8 cellular contexts compared by ENCODE assay signal in the genomic region with DNA sequence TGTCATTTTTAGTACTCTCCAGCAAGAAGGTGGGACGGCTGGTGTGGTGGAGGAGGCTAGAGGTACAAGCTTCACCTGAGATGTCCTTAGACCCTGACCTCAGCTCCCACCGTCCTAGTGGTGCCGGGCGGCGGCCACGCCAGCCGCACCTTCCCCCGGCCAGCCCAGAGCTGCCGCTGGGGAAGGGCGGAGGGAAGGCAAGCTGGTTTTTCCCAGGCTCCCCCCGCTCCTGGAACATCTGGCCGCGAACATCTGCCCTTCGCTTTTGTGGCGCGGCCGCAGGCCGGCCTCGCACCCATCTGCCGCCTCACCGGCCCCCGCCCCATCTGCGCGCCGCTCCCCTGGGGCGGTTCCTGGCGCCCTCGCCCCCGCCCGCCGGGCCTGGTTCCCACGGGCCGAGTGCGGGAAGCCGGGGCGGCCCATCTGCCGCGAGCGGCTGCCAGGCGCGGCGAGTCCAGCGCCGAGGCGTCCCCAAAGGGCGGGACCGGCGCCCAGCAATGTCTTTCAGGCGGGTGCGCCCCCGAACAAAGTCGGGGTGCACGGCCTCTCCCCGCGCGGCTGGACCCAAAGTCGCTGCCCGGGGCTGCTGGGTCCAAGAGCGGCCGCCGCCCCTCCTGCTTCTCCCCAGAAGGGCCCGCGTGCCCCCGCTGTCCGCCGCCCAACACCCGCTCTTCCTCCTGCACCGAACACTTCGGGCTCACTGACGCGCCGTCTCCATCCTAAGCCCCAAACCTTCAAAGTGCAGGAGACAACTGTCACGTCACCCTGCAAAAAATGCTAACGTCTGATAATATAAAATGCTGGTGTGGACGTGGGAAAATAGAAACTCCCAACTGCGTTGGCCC. TPM values are rescaled to one million over a fixed set of nuclear protein-coding genes. Genes with fewer than 3 reads are reported as not detected.
DNase-seq lines count a peak whose midpoint lies in the region; ATAC-seq and TF ChIP-seq lines count a peak whose summit lies in the region.

No MANE protein-coding gene starts in this region.

- peak overlapping the region; percentile 34 for H3K4me2 ChIP-seq in SU-DHL-6 (ENCODE audit: low read depth, low read length, poor library complexity, severe bottlenecking)
- peak overlapping the region; percentile 89 for H3K4me2 ChIP-seq in osteoblast (ENCODE audit: insufficient read depth, low read length)

- no peak overlapping the region for H3K9ac ChIP-seq in SU-DHL-6 (ENCODE audit: low read length)

- H4K20me1 ChIP-seq in SU-DHL-6 (ENCODE audit: low read depth, low read length): no peaks in the 10 kb centered on the region
- no peaks in the 10 kb centered on the region for H4K20me1 ChIP-seq in osteoblast (ENCODE audit: insufficient read depth, low read length)

- H3K9me2 ChIP-seq in SU-DHL-6 (replicated peaks; ENCODE audit: insufficient read depth, low read length): no peaks in the 10 kb centered on the region

- no peaks in the 10 kb centered on the region for H3K9me3 ChIP-seq in SU-DHL-6 (ENCODE audit: insufficient read depth, low read length)
- no peaks in the 10 kb centered on the region for H3K9me3 ChIP-seq in osteoblast (ENCODE audit: low read depth, low read length)

- ATAC-seq in activated CD4-positive, CD25-positive, alpha-beta regulatory T cell treated with anti-CD3 and anti-CD28 coated beads, Interleukin-2, amount 50 U/mL, for 24 hours: peak; percentile 48 to 58
- ATAC-seq in HG02884 (IDR thresholded peaks at IDR 0.05; ENCODE audit: unreplicated experiment) (no peak), HG02678 (IDR thresholded peaks at IDR 0.05; ENCODE audit: unreplicated experiment) (no peak)

- H3F3A ChIP-seq in SU-DHL-6 (ENCODE audit: insufficient read depth): no peaks in the 10 kb centered on the region

- H3K79me2 ChIP-seq in SU-DHL-6 (ENCODE audit: insufficient read depth, low read length) (no peaks in the 10 kb centered on the region), osteoblast (ENCODE audit: insufficient read depth, low read length) (no peaks in the 10 kb centered on the region)

- peaks cover 15% of the 10 kb centered on the region for H3K4me1 ChIP-seq in osteoblast (ENCODE audit: insufficient read depth, low read length)

- DNase-seq in activated CD4-positive, CD25-positive, alpha-beta regulatory T cell treated with anti-CD3 and anti-CD28 coated beads, Interleukin-2, amount 50 U/mL, for 72 hours: no peak
- DNase-seq in fibroblast of pulmonary artery (ENCODE audit: low read depth) (peak; percentile 49), osteoblast (ENCODE audit: insufficient read length, low spot score, missing footprints) (peak; percentile 94), AML-193 (lab: John Stamatoyannopoulos, UW) (no peak)

- H3K4me3 ChIP-seq in SU-DHL-6 (ENCODE audit: insufficient read depth, low read length, poor library complexity, severe bottlenecking) (no peak overlapping the region), fibroblast of pulmonary artery (replicated peaks; ENCODE audit: low read depth, low read length) (peak overlapping the region; percentile 45), osteoblast (ENCODE audit: insufficient read depth, low read length) (peak overlapping the region; percentile 74)

- H3K36me3 ChIP-seq in SU-DHL-6 (ENCODE audit: low read length) (no peaks in the 10 kb centered on the region), osteoblast (ENCODE audit: insufficient read depth, low read length) (no peaks in the 10 kb centered on the region)

- H2AFZ ChIP-seq in SU-DHL-6 (ENCODE audit: low read depth, low read length, severe bottlenecking): no peak overlapping the region
- peak overlapping the region; percentile 74 for H2AFZ ChIP-seq in osteoblast (ENCODE audit: low read length)

- no peak overlapping the region for H3K27ac ChIP-seq in SU-DHL-6 (ENCODE audit: low read depth, low read length)
- peak overlapping the region; percentile 37 for H3K27ac ChIP-seq in osteoblast (ENCODE audit: low read depth, low read length)

- H3K27me3 ChIP-seq in SU-DHL-6 (ENCODE audit: low read length): no peaks in the 10 kb centered on the region
- H3K27me3 ChIP-seq in osteoblast (ENCODE audit: insufficient read depth, low read length): no peaks in the 10 kb centered on the region

- TF ChIP-seq CTCF in SU-DHL-6 (IDR thresholded peaks at IDR 0.05; ENCODE audit: insufficient read depth, low read length, poor library complexity, severe bottlenecking) (no peak), fibroblast of pulmonary artery (IDR thresholded peaks at IDR 0.05; ENCODE audit: low read length, missing control alignments) (no peak), osteoblast (IDR thresholded peaks at IDR 0.05; ENCODE audit: extremely low read depth, low read depth, low read length) (no peak)

RNA-seq across cellular contexts. Expression of gene ID1, which starts 17.3 kb away (rescaled TPM):
- 56.3 and 82.5 TPM in 2 replicates for total RNA-seq in osteoblast

RNA-seq across cellular contexts. Expression of gene COX4I2, which starts 49.9 kb away (rescaled TPM):
- not detected in 2 replicates for total RNA-seq in osteoblast

Comparison
In these comparisons a context has a peak if more than half of its experiments do, and no peak if none do; other contexts are left out.
1. ATAC-seq: peak in activated CD4-positive, CD25-positive, alpha-beta regulatory T cell treated with anti-CD3 and anti-CD28 coated beads, Interleukin-2, amount 50 U/mL, for 24 hours (2 of 2); none in HG02884 (single experiment) and HG02678 (single experiment).
2. DNase-seq: peak in fibroblast of pulmonary artery (single experiment) and osteoblast (single experiment); none in activated CD4-positive, CD25-positive, alpha-beta regulatory T cell treated with anti-CD3 and anti-CD28 coated beads, Interleukin-2, amount 50 U/mL, for 72 hours (single experiment) and AML-193 (0 of 2).